In genomic region chr6:101582786-101583185, GRCh38 we compare ENCODE assay signal across 33 cellular contexts.
"Had no signal": no experiment of that assay in that cellular context is flagged by ENCODE, and none has a peak within 500 bp of the region (broad histone marks: within the 10 kb centered on the region; RNA-seq: fewer than 3 reads in every experiment).

No MANE protein-coding gene starts in this region.

- H3K27ac Mint-ChIP-seq: activated CD4-positive, alpha-beta memory T cell treated with anti-CD3 and anti-CD28 coated beads for 36 hours; activated CD4-positive, alpha-beta T cell treated with anti-CD3 and anti-CD28 coated beads for 36 hours; activated CD4-positive, alpha-beta T cell treated with anti-CD3 and anti-CD28 coated beads, Interleukin-2, amount 10 ng/mL, durations not matched to agents 24 days and 14 days; activated CD8-positive, alpha-beta memory T cell treated with anti-CD3 and anti-CD28 coated beads, Interleukin-2, amount 10 ng/mL, durations not matched to agents 7 days and 5 days; activated CD8-positive, alpha-beta T cell treated with anti-CD3 and anti-CD28 coated beads, Interleukin-2, amount 10 ng/mL, durations not matched to agents 7 days and 5 days; activated naive CD4-positive, alpha-beta T cell treated with anti-CD3 and anti-CD28 coated beads for 36 hours; activated naive CD4-positive, alpha-beta T cell treated with anti-CD3 and anti-CD28 coated beads, Interleukin-2, amount 50 U/mL, for 24 hours; activated naive CD8-positive, alpha-beta T cell treated with anti-CD3 and anti-CD28 coated beads for 36 hours; activated naive CD8-positive, alpha-beta T cell treated with anti-CD3 and anti-CD28 coated beads, Interleukin-2, amount 50 U/mL, for 24 hours; activated T-helper 1 cell treated with anti-CD3 and anti-CD28 coated beads, Interleukin-12 subunit alpha, Interleukin-12 subunit beta, Interleukin-2, Interleukin-4 antibody, amounts not matched to agents 30 ng/mL and 10 ng/mL and 1 ng/mL, durations not matched to agents 14 hours and 24 hours and 36 hours; activated T-helper 2 cell treated with anti-CD3 and anti-CD28 coated beads, Interferon-gamma antibody, Interleukin-2, Interleukin-4, amounts not matched to agents 10 μg/mL and 5 μg/mL and 100 μg/mL, durations not matched to agents 14 hours and 24 hours and 36 hours; T-helper 17 cell; T-helper 2 cell treated with Interferon-gamma antibody and Interleukin-4, amounts not matched to agents 5 μg/mL and 100 μg/mL, for 36 hours had no signal

- H3K36me3 Mint-ChIP-seq: activated CD4-positive, alpha-beta memory T cell treated with anti-CD3 and anti-CD28 coated beads for 36 hours; activated CD8-positive, alpha-beta memory T cell treated with anti-CD3 and anti-CD28 coated beads, Interleukin-2, amount 10 ng/mL, durations not matched to agents 7 days and 5 days; activated naive CD4-positive, alpha-beta T cell treated with anti-CD3 and anti-CD28 coated beads, Interleukin-2, amount 50 U/mL, for 24 hours; activated naive CD8-positive, alpha-beta T cell treated with anti-CD3 and anti-CD28 coated beads for 36 hours had no signal

- DNase-seq: activated CD4-positive, alpha-beta memory T cell treated with anti-CD3 and anti-CD28 coated beads for 36 hours; activated CD4-positive, alpha-beta T cell treated with anti-CD3 and anti-CD28 coated beads for 36 hours; activated CD4-positive, alpha-beta T cell treated with anti-CD3 and anti-CD28 coated beads, Interleukin-2, amount 10 ng/mL, durations not matched to agents 24 days and 14 days; activated CD4-positive, CD25-positive, alpha-beta regulatory T cell; activated CD4-positive, CD25-positive, alpha-beta regulatory T cell treated with anti-CD3 and anti-CD28 coated beads, Interleukin-2, amount 50 U/mL, for 72 hours; activated CD8-positive, alpha-beta memory T cell treated with anti-CD3 and anti-CD28 coated beads, Interleukin-2, amount 10 ng/mL, durations not matched to agents 7 days and 5 days; activated CD8-positive, alpha-beta memory T cell treated with anti-CD3 and anti-CD28 coated beads, Interleukin-2, amount 50 U/mL, for 4 hours; activated CD8-positive, alpha-beta T cell treated with anti-CD3 and anti-CD28 coated beads, Interleukin-2, amount 10 ng/mL, durations not matched to agents 7 days and 5 days; activated effector memory CD4-positive, alpha-beta T cell treated with anti-CD3 and anti-CD28 coated beads, Interleukin-2, amount 50 U/mL, for 16 hours; activated naive CD4-positive, alpha-beta T cell treated with anti-CD3 and anti-CD28 coated beads for 36 hours; activated naive CD8-positive, alpha-beta T cell treated with anti-CD3 and anti-CD28 coated beads for 36 hours; activated naive CD8-positive, alpha-beta T cell treated with anti-CD3 and anti-CD28 coated beads, Interleukin-2, amount 50 U/mL, for 24 hours; activated T-cell treated with anti-CD3 and anti-CD28 coated beads, Interleukin-2, amount 50 U/mL, for 1 hour; activated T-cell treated with anti-CD3 and anti-CD28 coated beads, Interleukin-2, amount 50 U/mL, for 48 hours; adrenal gland; amygdala; aorta; body of pancreas; caudate nucleus; cortex of kidney; dermis blood vessel endothelial cell; effector CD4-positive, alpha-beta T cell; foreskin fibroblast; glutamatergic neuron; T-helper 1 cell; T-helper 17 cell; T1000 had no signal

- H3K4me3 ChIP-seq: adrenal gland, body of pancreas had no signal

- H3K4me3 Mint-ChIP-seq: activated CD4-positive, alpha-beta memory T cell treated with anti-CD3 and anti-CD28 coated beads for 36 hours; activated CD4-positive, alpha-beta T cell treated with anti-CD3 and anti-CD28 coated beads for 36 hours; activated CD4-positive, alpha-beta T cell treated with anti-CD3 and anti-CD28 coated beads, Interleukin-2, amount 10 ng/mL, durations not matched to agents 24 days and 14 days; activated CD8-positive, alpha-beta memory T cell treated with anti-CD3 and anti-CD28 coated beads, Interleukin-2, amount 10 ng/mL, durations not matched to agents 7 days and 5 days; activated CD8-positive, alpha-beta T cell treated with anti-CD3 and anti-CD28 coated beads, Interleukin-2, amount 10 ng/mL, durations not matched to agents 7 days and 5 days; activated naive CD4-positive, alpha-beta T cell treated with anti-CD3 and anti-CD28 coated beads for 36 hours; activated naive CD4-positive, alpha-beta T cell treated with anti-CD3 and anti-CD28 coated beads, Interleukin-2, amount 50 U/mL, for 24 hours; activated naive CD8-positive, alpha-beta T cell treated with anti-CD3 and anti-CD28 coated beads for 36 hours; activated naive CD8-positive, alpha-beta T cell treated with anti-CD3 and anti-CD28 coated beads, Interleukin-2, amount 50 U/mL, for 24 hours; activated T-helper 1 cell treated with anti-CD3 and anti-CD28 coated beads, Interleukin-12 subunit alpha, Interleukin-12 subunit beta, Interleukin-2, Interleukin-4 antibody, amounts not matched to agents 30 ng/mL and 10 ng/mL and 1 ng/mL, durations not matched to agents 14 hours and 24 hours and 36 hours; T-helper 17 cell; T-helper 2 cell treated with Interferon-gamma antibody and Interleukin-4, amounts not matched to agents 5 μg/mL and 100 μg/mL, for 36 hours had no signal

- H3K9me3 Mint-ChIP-seq: activated CD4-positive, alpha-beta T cell treated with anti-CD3 and anti-CD28 coated beads, Interleukin-2, amount 10 ng/mL, durations not matched to agents 24 days and 14 days; activated naive CD4-positive, alpha-beta T cell treated with anti-CD3 and anti-CD28 coated beads for 36 hours; activated T-helper 1 cell treated with anti-CD3 and anti-CD28 coated beads, Interleukin-12 subunit alpha, Interleukin-12 subunit beta, Interleukin-2, Interleukin-4 antibody, amounts not matched to agents 30 ng/mL and 10 ng/mL and 1 ng/mL, durations not matched to agents 14 hours and 24 hours and 36 hours; activated T-helper 2 cell treated with anti-CD3 and anti-CD28 coated beads, Interferon-gamma antibody, Interleukin-2, Interleukin-4, amounts not matched to agents 10 μg/mL and 5 μg/mL and 100 μg/mL, durations not matched to agents 14 hours and 24 hours and 36 hours had no signal

- ATAC-seq: activated CD4-positive, alpha-beta T cell treated with anti-CD3 and anti-CD28 coated beads for 36 hours; activated CD8-positive, alpha-beta memory T cell treated with anti-CD3 and anti-CD28 coated beads, Interleukin-2, amount 10 ng/mL, durations not matched to agents 7 days and 5 days; activated CD8-positive, alpha-beta T cell treated with anti-CD3 and anti-CD28 coated beads, Interleukin-2, amount 10 ng/mL, durations not matched to agents 7 days and 5 days; activated naive CD8-positive, alpha-beta T cell treated with anti-CD3 and anti-CD28 coated beads, Interleukin-2, amount 50 U/mL, for 24 hours; body of pancreas; esophagus mucosa; T-helper 17 cell had no signal

- H3K27me3 Mint-ChIP-seq: activated CD4-positive, alpha-beta memory T cell treated with anti-CD3 and anti-CD28 coated beads for 36 hours; activated CD4-positive, alpha-beta T cell treated with anti-CD3 and anti-CD28 coated beads for 36 hours; activated CD4-positive, alpha-beta T cell treated with anti-CD3 and anti-CD28 coated beads, Interleukin-2, amount 10 ng/mL, durations not matched to agents 24 days and 14 days; activated CD8-positive, alpha-beta memory T cell treated with anti-CD3 and anti-CD28 coated beads, Interleukin-2, amount 10 ng/mL, durations not matched to agents 7 days and 5 days; activated naive CD4-positive, alpha-beta T cell treated with anti-CD3 and anti-CD28 coated beads, Interleukin-2, amount 50 U/mL, for 24 hours; activated naive CD8-positive, alpha-beta T cell treated with anti-CD3 and anti-CD28 coated beads for 36 hours; activated naive CD8-positive, alpha-beta T cell treated with anti-CD3 and anti-CD28 coated beads, Interleukin-2, amount 50 U/mL, for 24 hours; T-helper 17 cell had no signal

- H3K9me3 ChIP-seq: adrenal gland, body of pancreas had no signal

- H3K27me3 ChIP-seq: adrenal gland, body of pancreas had no signal

- H3K27ac ChIP-seq: adrenal gland, body of pancreas, epithelial cell of prostate had no signal

- H3K36me3 ChIP-seq: adrenal gland had no signal

- H3K4me1 Mint-ChIP-seq: activated CD4-positive, alpha-beta T cell treated with anti-CD3 and anti-CD28 coated beads for 36 hours; activated CD4-positive, alpha-beta T cell treated with anti-CD3 and anti-CD28 coated beads, Interleukin-2, amount 10 ng/mL, durations not matched to agents 24 days and 14 days; activated CD8-positive, alpha-beta memory T cell treated with anti-CD3 and anti-CD28 coated beads, Interleukin-2, amount 10 ng/mL, durations not matched to agents 7 days and 5 days; activated naive CD4-positive, alpha-beta T cell treated with anti-CD3 and anti-CD28 coated beads, Interleukin-2, amount 50 U/mL, for 24 hours; activated naive CD8-positive, alpha-beta T cell treated with anti-CD3 and anti-CD28 coated beads for 36 hours; activated naive CD8-positive, alpha-beta T cell treated with anti-CD3 and anti-CD28 coated beads, Interleukin-2, amount 50 U/mL, for 24 hours; T-helper 17 cell had no signal

- H3K4me1 ChIP-seq: adrenal gland, body of pancreas had no signal
